19 cellular contexts compared by ENCODE assay signal in genomic region chr19:9952276-9952675, GRCh38. TPM values are rescaled to one million over a fixed set of nuclear protein-coding genes. Genes with fewer than 3 reads are reported as not detected.
DNase-seq lines count a peak whose midpoint lies in the region; ATAC-seq and TF ChIP-seq lines count a peak whose summit lies in the region.
"Had no signal": no experiment of that assay in that cellular context is flagged by ENCODE, and none has a peak within 500 bp of the region (broad histone marks: within the 10 kb centered on the region; RNA-seq: fewer than 3 reads in every experiment).

No MANE protein-coding gene starts in this region.

- H3K4me3 ChIP-seq in H7 (ENCODE audit: insufficient read depth, low read depth, low read length) (no peak overlapping the region), HUES6 (ENCODE audit: low read depth, low read length) (peak overlapping the region; percentile 25; the same call in 1 of the 2 replicates), iPS-15b (ENCODE audit: low read depth, low read length) (peak overlapping the region; percentile 13)
- H3K4me3 ChIP-seq: Peyer's patch had no signal

- DNase-seq in H7 = peak; percentile 57
- DNase-seq in WTC11 (ENCODE audit: low spot score) = no peak
- no peak for DNase-seq in NK-92 treated with Interleukin-12 subunit alpha and Interleukin-12 subunit beta, amount 100 ng/mL, for 24 hours (lab: John Stamatoyannopoulos, UW)
- no peak for DNase-seq in NCI-H2227 treated with DMSO at 0.1 percent for 48 hours (lab: John Stamatoyannopoulos, UW)
- no peak for DNase-seq in activated naive CD4-positive, alpha-beta T cell treated with anti-CD3 and anti-CD28 coated beads, Interleukin-2, amount 10 ng/mL, durations not matched to agents 7 days and 5 days
- DNase-seq in ACHN = no peak
- DNase-seq: BE2C, DMS79, KG1, NCI-H1048, NCI-H1417 treated with DMSO at 0.1 percent for 48 hours, NCI-H187, NCI-H510A, NCI-H748 treated with DMSO at 0.1 percent for 48 hours, Peyer's patch, T-cell had no signal

- no peaks in the 10 kb centered on the region for H3K36me3 Mint-ChIP-seq in WTC11
- H3K36me3 Mint-ChIP-seq in activated naive CD4-positive, alpha-beta T cell treated with anti-CD3 and anti-CD28 coated beads, Interleukin-2, amount 10 ng/mL, durations not matched to agents 7 days and 5 days = no peaks in the 10 kb centered on the region
- H3K36me3 Mint-ChIP-seq: T-cell had no signal

- no peaks in the 10 kb centered on the region; the same call in 1 of the 2 replicates for H3K27me3 Mint-ChIP-seq in WTC11 (ENCODE audit: low read depth)
- H3K27me3 Mint-ChIP-seq in activated naive CD4-positive, alpha-beta T cell treated with anti-CD3 and anti-CD28 coated beads, Interleukin-2, amount 10 ng/mL, durations not matched to agents 7 days and 5 days = peaks cover 6% of the 10 kb centered on the region

- ATAC-seq in WTC11 = peak; percentile 39; the same call in 1 of the 2 replicates
- ATAC-seq: HCT116, T-cell had no signal

- H3K36me3 ChIP-seq in H7 (replicated peaks; ENCODE audit: control insufficient read depth, insufficient read depth, low read length) = no peaks in the 10 kb centered on the region
- H3K36me3 ChIP-seq in HUES6 (ENCODE audit: control insufficient read depth, insufficient read depth, low read length) = no peaks in the 10 kb centered on the region
- no peaks in the 10 kb centered on the region for H3K36me3 ChIP-seq in iPS-15b (ENCODE audit: control insufficient read depth, insufficient read depth, low read length)
- H3K36me3 ChIP-seq: BE2C, Peyer's patch had no signal

- in situ Hi-C loops in ACHN (cut with HindIII; ENCODE audit: low pct_ligation_motif_present, low pct_unique_long_range_greater_than_20kb, low sequenced_read_pairs) = no loop called here

- H3K9me3 ChIP-seq in HUES6 (ENCODE audit: control insufficient read depth, insufficient read depth, low read depth, low read length) = no peaks in the 10 kb centered on the region
- H3K9me3 ChIP-seq in iPS-15b (ENCODE audit: control insufficient read depth, insufficient read depth, low read length) = no peaks in the 10 kb centered on the region
- H3K9me3 ChIP-seq: BE2C, Peyer's patch had no signal

- H3K9ac ChIP-seq in HUES6 (ENCODE audit: low read length) (peak overlapping the region; percentile 27), iPS-15b (ENCODE audit: low read depth, low read length) (peak overlapping the region; percentile 54)

- CTCF ChIA-PET in WTC11 (lab: Charles Lee) = interaction anchor here (0.6 to 5.3 kb wide), 6 partner anchors 13 to 146 kb away, joined by 3 to 30 read pairs (median 11); partner anchors contain the start of genes COL5A3 and OLFM2
- CTCF ChIA-PET in activated naive CD4-positive, alpha-beta T cell treated with anti-CD3 and anti-CD28 coated beads, Interleukin-2, amount 10 ng/mL, durations not matched to agents 7 days and 5 days (lab: Charles Lee) = no interaction called here

- H3K27ac ChIP-seq in HUES6 (ENCODE audit: low read depth, low read length) = peak overlapping the region; percentile 17; the same call in 1 of the 2 replicates
- H3K27ac ChIP-seq: Peyer's patch had no signal

- H3K4me3 Mint-ChIP-seq in WTC11 = peak overlapping the region; percentile 6; the same call in 1 of the 2 replicates
- no peak overlapping the region for H3K4me3 Mint-ChIP-seq in activated naive CD4-positive, alpha-beta T cell treated with anti-CD3 and anti-CD28 coated beads, Interleukin-2, amount 10 ng/mL, durations not matched to agents 7 days and 5 days
- H3K4me3 Mint-ChIP-seq: T-cell had no signal

- H3K4me1 ChIP-seq in HUES6 (ENCODE audit: control insufficient read depth, insufficient read depth, low read length) = peaks cover 13% of the 10 kb centered on the region
- peaks cover 9% of the 10 kb centered on the region for H3K4me1 ChIP-seq in iPS-15b (ENCODE audit: control insufficient read depth, insufficient read depth, low read length)
- H3K4me1 ChIP-seq: BE2C, Peyer's patch had no signal

- no peak for TF ChIP-seq CTCF in WTC11 (IDR thresholded peaks at IDR 0.05)

- POLR2A ChIA-PET in WTC11 (lab: Charles Lee) = no interaction called here

- no peaks in the 10 kb centered on the region for H3K9me3 Mint-ChIP-seq in WTC11
- H3K9me3 Mint-ChIP-seq in activated naive CD4-positive, alpha-beta T cell treated with anti-CD3 and anti-CD28 coated beads, Interleukin-2, amount 10 ng/mL, durations not matched to agents 7 days and 5 days = no peaks in the 10 kb centered on the region
- H3K9me3 Mint-ChIP-seq: T-cell had no signal

- H3K4me1 Mint-ChIP-seq in WTC11 = peaks cover 19% of the 10 kb centered on the region
- no peaks in the 10 kb centered on the region for H3K4me1 Mint-ChIP-seq in activated naive CD4-positive, alpha-beta T cell treated with anti-CD3 and anti-CD28 coated beads, Interleukin-2, amount 10 ng/mL, durations not matched to agents 7 days and 5 days
- H3K4me1 Mint-ChIP-seq: T-cell had no signal

- peak overlapping the region; percentile 97 for H3K27ac Mint-ChIP-seq in WTC11
- no peak overlapping the region for H3K27ac Mint-ChIP-seq in activated naive CD4-positive, alpha-beta T cell treated with anti-CD3 and anti-CD28 coated beads, Interleukin-2, amount 10 ng/mL, durations not matched to agents 7 days and 5 days
- H3K27ac Mint-ChIP-seq: T-cell had no signal

- H3K27me3 ChIP-seq in H7 (ENCODE audit: control insufficient read depth, insufficient read depth, low read length) (no peaks in the 10 kb centered on the region), HUES6 (ENCODE audit: control insufficient read depth, insufficient read depth, low read length) (no peaks in the 10 kb centered on the region), iPS-15b (ENCODE audit: control insufficient read depth, insufficient read depth, low read length) (peaks cover 1% of the 10 kb centered on the region)
- H3K27me3 ChIP-seq: BE2C, Peyer's patch had no signal

TF ChIP-seq in WTC11, 78 proteins besides CTCF, POLR2A, EP300 and RAD21:
- TF ChIP-seq ZNF423 (CRISPR knock-in tag; IDR thresholded peaks at IDR 0.05) (no peak), ZNF232 (CRISPR knock-in tag; IDR thresholded peaks at IDR 0.05) (peak; percentile 96)

RNA-seq across cellular contexts. Expression of gene OLFM2, which starts 16.0 kb away (rescaled TPM):
- 40.0 and 63.4 TPM in 2 replicates for total RNA-seq in H7 (2014; rRNA removed; shearing (Covaris generic))
- total RNA-seq in WTC11 (2021) = 66.0 to 93.3 TPM (median 91.8 TPM) in 3 replicates

RNA-seq across cellular contexts. Expression of gene COL5A3, which starts 58.0 kb away (rescaled TPM):
- 0.62 and 1.4 TPM in 2 replicates for total RNA-seq in H7 (2014; rRNA removed; shearing (Covaris generic))
- 0.81 to 1.2 TPM (median 0.96 TPM) in 3 replicates for total RNA-seq in WTC11 (2021)
